ENCODE assay signal across 8 cellular contexts in genomic region chr14:39432619-39433451, GRCh38. TPM values are rescaled to one million over a fixed set of nuclear protein-coding genes. Genes with fewer than 3 reads are reported as not detected.
DNase-seq lines count a peak whose midpoint lies in the region; ATAC-seq, FAIRE-seq and TF ChIP-seq lines count a peak whose summit lies in the region.

No MANE protein-coding gene starts in this region.

- ATAC-seq in activated naive CD8-positive, alpha-beta T cell treated with anti-CD3 and anti-CD28 coated beads, Interleukin-2, amount 50 U/mL, for 24 hours = peak; percentile 65
- peak; percentile 90 to 93 (median 92) for ATAC-seq in heart left ventricle

- H3K27ac Mint-ChIP-seq in activated naive CD8-positive, alpha-beta T cell treated with anti-CD3 and anti-CD28 coated beads, Interleukin-2, amount 50 U/mL, for 24 hours = peak overlapping the region; percentile 100

- H3K36me3 Mint-ChIP-seq in activated naive CD8-positive, alpha-beta T cell treated with anti-CD3 and anti-CD28 coated beads, Interleukin-2, amount 50 U/mL, for 24 hours (ENCODE audit: low read depth) = no peaks in the 10 kb centered on the region

- H3K9ac ChIP-seq in parathyroid adenoma = no peak overlapping the region

- H3K27me3 ChIP-seq in MG63 (no peaks in the 10 kb centered on the region; the same call in 1 of the 2 replicates), heart left ventricle (no peaks in the 10 kb centered on the region), parathyroid adenoma (ENCODE audit: control insufficient read depth, insufficient read depth, low read length) (no peaks in the 10 kb centered on the region)

- H3K36me3 ChIP-seq in HEK293 (ENCODE audit: control insufficient read depth in 2 of 2, insufficient read depth in 1 of 2, low read length in 2 of 2) = no peaks in the 10 kb centered on the region
- H3K36me3 ChIP-seq in MG63 = no peaks in the 10 kb centered on the region
- H3K36me3 ChIP-seq in heart left ventricle = no peaks in the 10 kb centered on the region
- H3K36me3 ChIP-seq in parathyroid adenoma (ENCODE audit: control insufficient read depth, insufficient read depth, low read length) = no peaks in the 10 kb centered on the region

- no peaks in the 10 kb centered on the region for H3K27me3 Mint-ChIP-seq in activated naive CD8-positive, alpha-beta T cell treated with anti-CD3 and anti-CD28 coated beads, Interleukin-2, amount 50 U/mL, for 24 hours

- FAIRE-seq in urothelium cell line (lab: Jason Lieb, UNC) = peak; percentile 96

- H3K9me3 ChIP-seq in HEK293 (ENCODE audit: control insufficient read depth, insufficient read depth, low read depth, low read length) (no peaks in the 10 kb centered on the region), MG63 (no peaks in the 10 kb centered on the region), heart left ventricle (no peaks in the 10 kb centered on the region), parathyroid adenoma (ENCODE audit: control insufficient read depth, low read length) (no peaks in the 10 kb centered on the region)

- peaks cover 22% of the 10 kb centered on the region for H3K79me2 ChIP-seq in parathyroid adenoma

- WGBS in heart left ventricle, 4 donors = 0 to 1% (median 0%) methylated on average over 23 to 38 of the region's 38 CpGs

- peak overlapping the region; percentile 91 for H3K4me3 Mint-ChIP-seq in activated naive CD8-positive, alpha-beta T cell treated with anti-CD3 and anti-CD28 coated beads, Interleukin-2, amount 50 U/mL, for 24 hours

- peaks cover 4% of the 10 kb centered on the region; the same call in 1 of the 2 replicates for H3K4me1 ChIP-seq in HEK293 (ENCODE audit: control insufficient read depth, insufficient read depth, low read length)
- peaks cover 0 to 38% (median 30%) of the 10 kb centered on the region in 12 donors for H3K4me1 ChIP-seq in heart left ventricle
- H3K4me1 ChIP-seq in parathyroid adenoma = peaks cover 6% of the 10 kb centered on the region

- CTCF ChIA-PET in HEK293 (lab: Yijun Ruan, JAX) = interaction anchor here (0.7 kb wide), 2 partner anchors 13 to 330 kb away, joined by 3 to 4 read pairs; partner anchors contain the start of gene SEC23A

- intact Hi-C loops in heart left ventricle (cut with DNase I) = loop anchor here in 7 of 10 donors (1.0 to 10.0 kb wide), 10 partner anchors 158 to 331 kb away; partner anchors contain the start of genes TRAPPC6B (in 5 of the 7), PNN (in 4 of the 7) and SEC23A (in 2 of the 7)

- DNase-seq in GM12864 (ENCODE audit: low read depth) (peak; percentile 56), MG63 (peak; percentile 80), SHP77 treated with DMSO at 0.1 percent for 48 hours (lab: John Stamatoyannopoulos, UW) (peak; percentile 97), heart left ventricle (peak; percentile 91 to 95 (median 93)), urothelium cell line (ENCODE audit: low spot score) (peak; percentile 92)
- peak; percentile 81 for DNase-seq in activated naive CD8-positive, alpha-beta T cell treated with anti-CD3 and anti-CD28 coated beads, Interleukin-2, amount 50 U/mL, for 24 hours

- peak in 1 of 2 donors; percentile 42 for TF ChIP-seq POLR2A in heart left ventricle (IDR thresholded peaks at IDR 0.05)

- H3K27ac ChIP-seq in HEK293 (ENCODE audit: extremely low read depth, low read depth, low read length) = peak overlapping the region; percentile 61
- peak overlapping the region; percentile 60 to 100 (median 98) for H3K27ac ChIP-seq in heart left ventricle
- H3K27ac ChIP-seq in parathyroid adenoma = peak overlapping the region; percentile 99

- POLR2A ChIA-PET in HEK293 (lab: Yijun Ruan, JAX) = interaction anchor here (0.5 to 3.1 kb wide), 9 partner anchors 13 to 378 kb away, joined by 3 to 24 read pairs (median 9); partner anchors contain the start of genes GEMIN2, PNN, SEC23A and TRAPPC6B

- no peak for TF ChIP-seq CTCF in GM12864 (IDR thresholded peaks at IDR 0.05; ENCODE audit: low read depth, low read length, missing control alignments)
- TF ChIP-seq CTCF in HEK293 (tag by site-specific recombination; IDR thresholded peaks at IDR 0.05) = peak; percentile 53
- TF ChIP-seq CTCF in heart left ventricle (IDR thresholded peaks at IDR 0.05) = peak in 6 of 12 donors; percentile 8 to 37 (median 30)
- TF ChIP-seq CTCF in parathyroid adenoma (IDR thresholded peaks at IDR 0.05) = no peak

- peak overlapping the region; percentile 74 for H3K4me2 ChIP-seq in parathyroid adenoma (ENCODE audit: low read length)

- H3K4me3 ChIP-seq in GM12864 (ENCODE audit: low read depth, low read length) = peak overlapping the region; percentile 89
- H3K4me3 ChIP-seq in HEK293 (ENCODE audit: low read depth, low read length) = peak overlapping the region; percentile 72
- peak overlapping the region; percentile 87 for H3K4me3 ChIP-seq in MG63
- peak overlapping the region; percentile 49 to 97 (median 90) for H3K4me3 ChIP-seq in heart left ventricle
- peak overlapping the region; percentile 85 for H3K4me3 ChIP-seq in parathyroid adenoma (ENCODE audit: low read depth, low read length)

- peaks cover 44% of the 10 kb centered on the region for H3K4me1 Mint-ChIP-seq in activated naive CD8-positive, alpha-beta T cell treated with anti-CD3 and anti-CD28 coated beads, Interleukin-2, amount 50 U/mL, for 24 hours

- no peaks in the 10 kb centered on the region for H3K9me3 Mint-ChIP-seq in activated naive CD8-positive, alpha-beta T cell treated with anti-CD3 and anti-CD28 coated beads, Interleukin-2, amount 50 U/mL, for 24 hours

- H2AFZ ChIP-seq in parathyroid adenoma = peak overlapping the region; percentile 72

TF ChIP-seq in HEK293, 187 proteins besides CTCF, POLR2A, EP300 and RAD21 (continues in another document):
- TF ChIP-seq SP2 (tag by site-specific recombination; IDR thresholded peaks at IDR 0.05) = peak; percentile 67
- TF ChIP-seq KLF1 (tag by site-specific recombination; IDR thresholded peaks at IDR 0.05) = peak; percentile 60
- 0 out of 2 replicates have a peak, but pooled peaks have one; percentile 4 for TF ChIP-seq ZNF654 (tag by site-specific recombination; IDR thresholded peaks at IDR 0.05; ENCODE audit: low read depth)
- TF ChIP-seq ZFHX2 (tag by site-specific recombination; conservative IDR thresholded peaks at IDR 0.05) = 0 out of 2 replicates have a peak, but pooled peaks have one; percentile 18
- no peak for TF ChIP-seq TSHZ1 (tag by site-specific recombination; IDR thresholded peaks at IDR 0.05; ENCODE audit: borderline replicate concordance)
- no peak for TF ChIP-seq ZBTB6 (tag by site-specific recombination; IDR thresholded peaks at IDR 0.05)
- TF ChIP-seq ZNF639 (tag by site-specific recombination; IDR thresholded peaks at IDR 0.05) = 0 out of 2 replicates have a peak, but pooled peaks have one; percentile 34
- peak; percentile 71 for TF ChIP-seq ZBTB20 (tag by site-specific recombination; IDR thresholded peaks at IDR 0.05)
- no peak for TF ChIP-seq ZIC2 (tag by site-specific recombination; IDR thresholded peaks at IDR 0.05)
- no peak for TF ChIP-seq ZNF776 (tag by site-specific recombination; IDR thresholded peaks at IDR 0.05; ENCODE audit: borderline replicate concordance)
- TF ChIP-seq SCRT2 (tag by site-specific recombination; IDR thresholded peaks at IDR 0.05) = 0 out of 2 replicates have a peak, but pooled peaks have one; percentile 12

RNA-seq across cellular contexts. Expression of gene FBXO33, which starts 0.6 kb away (rescaled TPM):
- 4.2 and 11.5 TPM in 2 replicates for total RNA-seq in MG63 (2014; rRNA removed; shearing (Covaris generic); ENCODE audit: low replicate concordance)
- 1 to 10 TPM; 3.8 to 8.4 (median 5.8) TPM for total RNA-seq in heart left ventricle
- 1 to 10 TPM; 2.5 to 6.6 TPM for polyA plus RNA-seq in heart left ventricle

Comparison
In these comparisons a context has a peak if more than half of its experiments do, and no peak if none do; other contexts are left out.
1. Peak in every context shown above with its lines: DNase-seq, ATAC-seq, H3K4me3 ChIP-seq and H3K27ac ChIP-seq.